ENCODE assay signal across 9 cellular contexts in genomic region chr1:23634518-23634839, GRCh38. TPM values are rescaled to one million over a fixed set of nuclear protein-coding genes. Genes with fewer than 3 reads are reported as not detected.
A peak's percentile ranks its signal among the peaks of the same experiment; 100 is the strongest.
DNase-seq lines count a peak whose midpoint lies in the region; ATAC-seq, FAIRE-seq and TF ChIP-seq lines count a peak whose summit lies in the region.
"Had no signal": no experiment of that assay in that cellular context is flagged by ENCODE, and none has a peak within 500 bp of the region (broad histone marks: within the 10 kb centered on the region; RNA-seq: fewer than 3 reads in every experiment).

No MANE protein-coding gene starts in this region.

- no peak overlapping the region for H2AFZ ChIP-seq in HepG2 (ENCODE audit: low read length)

- H4K20me1 ChIP-seq in HepG2 (ENCODE audit: insufficient read depth, low read length), result no peaks in the 10 kb centered on the region

- no peaks in the 10 kb centered on the region for H3K79me2 ChIP-seq in HepG2 (ENCODE audit: insufficient read depth, low read length)

- H3K4me1 ChIP-seq in HepG2 (ENCODE audit: insufficient read depth, low read length), result peaks cover 33% of the 10 kb centered on the region
- peaks cover 0 to 8% of the 10 kb centered on the region in 2 donors for H3K4me1 ChIP-seq in thoracic aorta (ENCODE audit: control insufficient read depth in 1 of 2, low read depth in 2 of 2)

- peaks cover 32% of the 10 kb centered on the region for H3K4me1 Mint-ChIP-seq in activated T-cell treated with anti-CD3 and anti-CD28 coated beads, Interleukin-2, amount 50 U/mL, for 4 hours (ENCODE audit: low read depth)
- H3K4me1 Mint-ChIP-seq in activated CD8-positive, alpha-beta T cell treated with anti-CD3 and anti-CD28 coated beads for 36 hours (ENCODE audit: low read depth), result peaks cover 32% of the 10 kb centered on the region

- H3K9me3 Mint-ChIP-seq in activated T-cell treated with anti-CD3 and anti-CD28 coated beads, Interleukin-2, amount 50 U/mL, for 4 hours, result no peaks in the 10 kb centered on the region
- no peaks in the 10 kb centered on the region for H3K9me3 Mint-ChIP-seq in activated CD8-positive, alpha-beta T cell treated with anti-CD3 and anti-CD28 coated beads for 36 hours
- H3K9me3 Mint-ChIP-seq: endodermal cell had no signal

- BruUV-seq in HepG2 (replicated peaks; lab: Mats Ljungman, UMichigan), result no TSS peak

- H3K27me3 ChIP-seq in HepG2 (ENCODE audit: control insufficient read depth in 1 of 2, insufficient read depth in 2 of 2, low read length in 2 of 2) (peaks cover 2 to 18% of the 10 kb centered on the region in 2 experiments; a peak in 4 of 5 replicates), thoracic aorta (replicated peaks; ENCODE audit: insufficient read depth) (no peaks in the 10 kb centered on the region)

- in situ Hi-C loops in HepG2 (cut with HindIII; ENCODE audit: extremely low pct_ligation_motif_present, low pct_unique_long_range_greater_than_20kb), result no loop called here

- H3K36me3 Mint-ChIP-seq in activated T-cell treated with anti-CD3 and anti-CD28 coated beads, Interleukin-2, amount 50 U/mL, for 4 hours (ENCODE audit: insufficient read depth), result no peaks in the 10 kb centered on the region
- no peaks in the 10 kb centered on the region for H3K36me3 Mint-ChIP-seq in activated CD8-positive, alpha-beta T cell treated with anti-CD3 and anti-CD28 coated beads for 36 hours (ENCODE audit: low read depth)

- H3K27ac ChIP-seq in HepG2 (ENCODE audit: extremely low read length, insufficient read depth, low read length) (no peak overlapping the region), thoracic aorta (peak overlapping the region; percentile 93 to 95)

- H3K4me2 ChIP-seq in HepG2 (ENCODE audit: low read depth, low read length), result peak overlapping the region; percentile 98; the same call in 1 of the 2 replicates

- WGBS in HepG2 (ENCODE audit: low lambda C conversion rate), result 27% methylated on average over 2 of the region's 2 CpGs

- intact Hi-C loops in activated CD8-positive, alpha-beta T cell treated with anti-CD3 and anti-CD28 coated beads for 36 hours (cut with micrococcal nuclease), result no loop called here
- intact Hi-C loops in HepG2 (cut with micrococcal nuclease; ENCODE audit: unreplicated experiment), result no loop called here

- 0 out of 6 replicates have a peak overlapping the region, but pooled peaks of 1 of the 3 experiments have one; percentile 69 for H3K4me3 ChIP-seq in HepG2 (replicated peaks in 1 of 3; ENCODE audit: insufficient read depth in 1 of 3, low read depth in 2 of 3, low read length in 3 of 3)
- peak overlapping the region; percentile 85 for H3K4me3 ChIP-seq in thoracic aorta

- TF ChIP-seq EP300 in HepG2 (IDR thresholded peaks at IDR 0.05; ENCODE audit: low read depth in 2 of 2, low read length in 2 of 2) (no peak), HepG2 (CRISPR knock-in tag; IDR thresholded peaks at IDR 0.05; ENCODE audit: borderline replicate concordance) (no peak)

- H3K27me3 Mint-ChIP-seq in activated T-cell treated with anti-CD3 and anti-CD28 coated beads, Interleukin-2, amount 50 U/mL, for 4 hours (ENCODE audit: low read depth), result peaks cover 3% of the 10 kb centered on the region
- no peaks in the 10 kb centered on the region for H3K27me3 Mint-ChIP-seq in activated CD8-positive, alpha-beta T cell treated with anti-CD3 and anti-CD28 coated beads for 36 hours

- CTCF ChIA-PET in activated CD8-positive, alpha-beta T cell treated with anti-CD3 and anti-CD28 coated beads for 36 hours (lab: Charles Lee), result interaction anchor here (0.6 to 14.9 kb wide), 29 partner anchors 10 to 273 kb away, joined by 3 to 927 read pairs (median 7); partner anchors contain the start of gene ID3
- CTCF ChIA-PET in HepG2 (lab: Yijun Ruan, JAX; ENCODE audit: low intra/inter-chr PET ratio, low total read pairs), result interaction anchor here (5.4 kb wide), 1 partner anchor 89 kb away, joined by 137 read pairs; no protein-coding TSS in a partner anchor

- DNase-seq in activated T-cell treated with anti-CD3 and anti-CD28 coated beads, Interleukin-2, amount 50 U/mL, for 4 hours, result no peak
- DNase-seq in activated T-cell treated with anti-CD3 and anti-CD28 coated beads, Interleukin-2, amount 50 U/mL, for 1 hour, result no peak
- DNase-seq in activated CD8-positive, alpha-beta T cell treated with anti-CD3 and anti-CD28 coated beads for 36 hours, result no peak
- no peak for DNase-seq in HepG2 (ENCODE audit: low spot score)
- DNase-seq in thoracic aorta (ENCODE audit: low spot score), result no peak
- DNase-seq in NCI-H345 (lab: John Stamatoyannopoulos, UW), result no peak

- H3K4me3 Mint-ChIP-seq in activated T-cell treated with anti-CD3 and anti-CD28 coated beads, Interleukin-2, amount 50 U/mL, for 4 hours, result peak overlapping the region; percentile 12
- no peak overlapping the region for H3K4me3 Mint-ChIP-seq in activated CD8-positive, alpha-beta T cell treated with anti-CD3 and anti-CD28 coated beads for 36 hours
- H3K4me3 Mint-ChIP-seq: endodermal cell had no signal

- no peaks in the 10 kb centered on the region for H3K36me3 ChIP-seq in HepG2 (replicated peaks in 1 of 2; ENCODE audit: control insufficient read depth in 1 of 2, insufficient read depth in 2 of 2, low read length in 2 of 2)
- H3K36me3 ChIP-seq in thoracic aorta, result no peaks in the 10 kb centered on the region

- no peak for TF ChIP-seq RAD21 in HepG2 (CRISPR knock-in tag; IDR thresholded peaks at IDR 0.05)

- H3K9me3 ChIP-seq in HepG2 (ENCODE audit: low read length) (no peaks in the 10 kb centered on the region), thoracic aorta (no peaks in the 10 kb centered on the region)

- no peak for TF ChIP-seq CTCF in activated CD8-positive, alpha-beta T cell treated with anti-CD3 and anti-CD28 coated beads for 36 hours (IDR thresholded peaks at IDR 0.05)
- TF ChIP-seq CTCF in HepG2 (CRISPR knock-in tag; IDR thresholded peaks at IDR 0.05), result no peak
- TF ChIP-seq CTCF in thoracic aorta (IDR thresholded peaks at IDR 0.05), result no peak

- no peak for ATAC-seq in activated T-cell treated with anti-CD3 and anti-CD28 coated beads, Interleukin-2, amount 50 U/mL, for 4 hours
- ATAC-seq in activated CD8-positive, alpha-beta T cell treated with anti-CD3 and anti-CD28 coated beads for 36 hours, result no peak
- no peak for ATAC-seq in HepG2
- no peak for ATAC-seq in thoracic aorta (ENCODE audit: insufficient number of reproducible peaks, low FRiP score, low read depth)
- no peak for ATAC-seq in HG02798 (IDR thresholded peaks at IDR 0.05; ENCODE audit: poor library complexity, unreplicated experiment)
- no peak for ATAC-seq in HG03159 (IDR thresholded peaks at IDR 0.05; ENCODE audit: unreplicated experiment)

- TF ChIP-seq POLR2A in HepG2 (IDR thresholded peaks at IDR 0.05; ENCODE audit: insufficient read depth in 1 of 2, low read depth in 2 of 2, low read length in 2 of 2), result no peak

- H3K27ac Mint-ChIP-seq in activated CD8-positive, alpha-beta T cell treated with anti-CD3 and anti-CD28 coated beads for 36 hours, result peak overlapping the region; percentile 85
- H3K27ac Mint-ChIP-seq: endodermal cell had no signal

- no peak for FAIRE-seq in HepG2 (lab: Jason Lieb, UNC)

- POLR2A ChIA-PET in activated CD8-positive, alpha-beta T cell treated with anti-CD3 and anti-CD28 coated beads for 36 hours (lab: Charles Lee), result interaction anchor here (0.9 to 4.4 kb wide), 10 partner anchors 9 to 94 kb away, joined by 3 to 29 read pairs (median 5); partner anchors contain the start of gene ID3
- POLR2A ChIA-PET in HepG2 (lab: Yijun Ruan, JAX), result interaction anchor here (0.7 to 1.1 kb wide), 5 partner anchors 76 to 90 kb away, joined by 3 to 8 read pairs (median 3); partner anchors contain the start of gene ID3

- no peak overlapping the region for H3K9ac ChIP-seq in HepG2 (ENCODE audit: insufficient read depth, low read depth, low read length)

TF ChIP-seq in HepG2, 621 proteins besides CTCF, POLR2A, EP300 and RAD21:
- TF ChIP-seq TGIF2 (CRISPR knock-in tag; IDR thresholded peaks at IDR 0.05) (0 out of 2 replicates have a peak, but pooled peaks have one; percentile 2), MZF1 (CRISPR knock-in tag; IDR thresholded peaks at IDR 0.05; ENCODE audit: borderline replicate concordance) (no peak)
TF ChIP-seq in HepG2: peak in this region for 1.

RNA-seq across cellular contexts. Expression of gene RPL11, which starts 57.1 kb away (rescaled TPM):
- 1,000 to 10,000 TPM; 1,397 to 1,476 (median 1,425) TPM for total RNA-seq in activated T-cell treated with anti-CD3 and anti-CD28 coated beads, Interleukin-2, amount 50 U/mL, for 4 hours
- total RNA-seq in activated CD8-positive, alpha-beta T cell treated with anti-CD3 and anti-CD28 coated beads for 36 hours, result 1,000 to 10,000 TPM; 1,493 to 1,569 TPM
- total RNA-seq in HepG2 (2016; rRNA removed; fragmentation: Illumina TruSeq; extraction: Trizol), result 2,010 and 2,638 TPM in 2 replicates
- 1,858 and 2,176 TPM in 2 replicates for total RNA-seq in HepG2 (2016; cell fraction: cytosol; rRNA removed; fragmentation: Illumina TruSeq; extraction: Trizol; ENCODE audit: low read depth)
- 2,021 and 2,756 TPM in 2 replicates for total RNA-seq in HepG2 (2016; cell fraction: insoluble cytoplasmic fraction; rRNA removed; fragmentation: Illumina TruSeq; extraction: Trizol)
- 3,644 and 4,048 TPM in 2 replicates for total RNA-seq in HepG2 (2016; cell fraction: membrane; rRNA removed; fragmentation: Illumina TruSeq; extraction: Trizol)
- total RNA-seq in HepG2 (2016; cell fraction: nucleus; rRNA removed; fragmentation: Illumina TruSeq; extraction: Trizol), result 641 and 715 TPM in 2 replicates
- polyA plus RNA-seq in HepG2 (2011; rRNA removed), result 1,552 and 1,682 TPM in 2 replicates
- polyA plus RNA-seq in HepG2 (2011; cell fraction: cytosol; rRNA removed), result 1,274 and 1,563 TPM in 2 replicates
- polyA plus RNA-seq in HepG2 (2011; cell fraction: nucleus; rRNA removed), result 268 and 378 TPM in 2 replicates
- polyA plus RNA-seq in HepG2 (2012), result 3,472 and 3,503 TPM in 2 replicates
- 3,344 and 3,698 TPM in 2 replicates for polyA plus RNA-seq in HepG2 (2016; cell fraction: cytosol; fragmentation: Illumina TruSeq; extraction: Trizol; ENCODE audit: low read depth)
- 3,158 and 3,586 TPM in 2 replicates for polyA plus RNA-seq in HepG2 (2016; cell fraction: insoluble cytoplasmic fraction; fragmentation: Illumina TruSeq; extraction: Trizol; ENCODE audit: low read depth)
- 4,657 and 4,799 TPM in 2 replicates for polyA plus RNA-seq in HepG2 (2016; cell fraction: membrane; fragmentation: Illumina TruSeq; extraction: Trizol; ENCODE audit: low read depth)
- 1,462 and 1,519 TPM in 2 replicates for polyA plus RNA-seq in HepG2 (2016; cell fraction: nucleus; fragmentation: Illumina TruSeq; extraction: Trizol; ENCODE audit: insufficient read depth, low read depth)
- polyA minus RNA-seq in HepG2 (2011; rRNA and poly(A)+ RNA removed; ENCODE audit: low replicate concordance), result 334 and 786 TPM in 2 replicates
- 353 and 418 TPM in 2 replicates for polyA minus RNA-seq in HepG2 (2011; cell fraction: cytosol; rRNA and poly(A)+ RNA removed)
- polyA minus RNA-seq in HepG2 (2011; cell fraction: nucleus; rRNA and poly(A)+ RNA removed), result 166 and 250 TPM in 2 replicates
- 100 to 1,000 TPM; 433 to 469 TPM for total RNA-seq in thoracic aorta
